8 cellular contexts compared by ENCODE assay signal in the genomic region with DNA sequence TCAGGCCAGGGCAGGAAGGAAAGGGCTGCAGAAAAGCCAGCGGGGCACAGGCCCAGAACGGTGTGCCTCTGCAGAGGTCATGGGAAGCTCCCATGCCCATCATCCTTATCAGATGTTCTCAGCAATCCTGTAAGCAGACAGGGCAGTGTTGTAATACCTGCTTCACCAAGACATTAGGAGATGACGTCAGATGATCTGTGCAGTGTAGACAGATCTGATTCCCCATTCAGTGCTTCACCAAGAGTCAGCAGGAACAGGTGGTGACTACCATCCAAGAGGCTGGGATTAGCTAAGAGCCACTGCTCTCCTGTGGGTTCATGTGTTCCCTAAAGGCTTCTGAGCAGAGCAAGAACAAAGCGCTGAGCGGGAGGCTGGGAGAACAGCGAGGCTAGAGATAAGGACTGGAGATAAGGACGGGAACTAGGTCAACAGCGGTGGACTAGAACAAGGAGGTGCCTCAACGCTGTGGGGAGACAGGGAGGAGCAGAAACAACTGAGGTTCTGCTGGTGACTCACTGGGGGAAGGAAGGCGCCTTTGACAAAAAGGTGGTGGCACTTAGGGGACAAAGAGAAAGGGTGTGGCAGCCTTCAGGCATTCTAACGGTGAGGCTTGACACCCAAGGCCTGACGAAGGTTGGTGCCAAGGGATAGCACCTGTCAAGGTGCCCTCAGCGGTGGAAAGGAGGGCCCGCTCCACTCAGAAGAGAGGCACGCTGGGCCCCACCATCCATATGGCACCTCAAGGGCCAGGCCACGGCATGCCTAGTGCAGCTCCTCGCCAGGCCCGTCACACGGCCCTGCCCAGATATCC. TPM values are rescaled to one million over a fixed set of nuclear protein-coding genes. Genes with fewer than 3 reads are reported as not detected.
DNase-seq lines count a peak whose midpoint lies in the region; ATAC-seq lines count a peak whose summit lies in the region.

No MANE protein-coding gene starts in this region.

- peaks cover 89% of the 10 kb centered on the region for H3K4me1 Mint-ChIP-seq in activated T-cell treated with anti-CD3 and anti-CD28 coated beads, Interleukin-2, amount 50 U/mL, for 24 hours (ENCODE audit: low read depth)

- peaks cover 10% of the 10 kb centered on the region; the same call in 1 of the 2 replicates for H3K9me3 ChIP-seq in BLaER1

- intact Hi-C loops in Right ventricle myocardium inferior (cut with DNase I), result no loop called here

- H3K4me1 ChIP-seq in BLaER1, result peaks cover 87% of the 10 kb centered on the region

- H3K4me3 Mint-ChIP-seq in activated T-cell treated with anti-CD3 and anti-CD28 coated beads, Interleukin-2, amount 50 U/mL, for 24 hours, result peak overlapping the region; percentile 51

- H3K27ac Mint-ChIP-seq in activated T-cell treated with anti-CD3 and anti-CD28 coated beads, Interleukin-2, amount 50 U/mL, for 24 hours, result peak overlapping the region; percentile 94

- H3K27me3 ChIP-seq in BLaER1, result no peaks in the 10 kb centered on the region

- peak overlapping the region; percentile 82 for H3K27ac ChIP-seq in BLaER1

- ATAC-seq in Right ventricle myocardium inferior (peak; percentile 72), HG02981 (IDR thresholded peaks at IDR 0.05; ENCODE audit: unreplicated experiment) (no peak)

- H3K9ac ChIP-seq in BLaER1, result peak overlapping the region; percentile 42; the same call in 1 of the 2 replicates

- peaks cover 96% of the 10 kb centered on the region for H4K20me1 ChIP-seq in BLaER1

- H3K9me3 Mint-ChIP-seq in activated T-cell treated with anti-CD3 and anti-CD28 coated beads, Interleukin-2, amount 50 U/mL, for 24 hours, result no peaks in the 10 kb centered on the region

- no peaks in the 10 kb centered on the region for H3K27me3 Mint-ChIP-seq in activated T-cell treated with anti-CD3 and anti-CD28 coated beads, Interleukin-2, amount 50 U/mL, for 24 hours

- DNase-seq in NOMO-1 (lab: John Stamatoyannopoulos, UW; ENCODE audit: unreplicated experiment in 2 of 2) (peak; percentile 26 to 61), Right ventricle myocardium inferior (ENCODE audit: missing footprints) (no peak), glomerular visceral epithelial cell (ENCODE audit: extremely low spot score) (no peak), NCI-H2227 treated with DMSO at 0.1 percent for 48 hours (lab: John Stamatoyannopoulos, UW) (no peak)
- DNase-seq in activated T-cell treated with anti-CD3 and anti-CD28 coated beads, Interleukin-2, amount 50 U/mL, for 24 hours, result peak; percentile 66
- DNase-seq in stimulated activated CD4-positive, alpha-beta T cell treated with anti-CD3 and anti-CD28 coated beads, Interleukin-12 subunit alpha, Interleukin-12 subunit beta, amount 100 ng/mL, for 4 hours, result peak; percentile 31

- no peak overlapping the region for H3K4me3 ChIP-seq in BLaER1

- H3K36me3 Mint-ChIP-seq in activated T-cell treated with anti-CD3 and anti-CD28 coated beads, Interleukin-2, amount 50 U/mL, for 24 hours (ENCODE audit: low read depth), result peaks cover 52% of the 10 kb centered on the region

- H3K4me2 ChIP-seq in BLaER1, result peak overlapping the region; percentile 86

- H3K36me3 ChIP-seq in BLaER1, result peaks cover 61% of the 10 kb centered on the region

RNA-seq across cellular contexts. Expression of gene CCDC12, which starts 28.4 kb away (rescaled TPM):
- 26.3 TPM for total RNA-seq in Right ventricle myocardium inferior

RNA-seq across cellular contexts. Expression of gene NBEAL2, which starts 31.3 kb away (rescaled TPM):
- 14.5 TPM for total RNA-seq in Right ventricle myocardium inferior

Comparison
In these comparisons a context has a peak if more than half of its experiments do, and no peak if none do; other contexts are left out.
1. DNase-seq: peak in NOMO-1 (2 of 2), activated T-cell treated with anti-CD3 and anti-CD28 coated beads, Interleukin-2, amount 50 U/mL, for 24 hours (single experiment) and stimulated activated CD4-positive, alpha-beta T cell treated with anti-CD3 and anti-CD28 coated beads, Interleukin-12 subunit alpha, Interleukin-12 subunit beta, amount 100 ng/mL, for 4 hours (single experiment); none in Right ventricle myocardium inferior (single experiment), glomerular visceral epithelial cell (single experiment) and NCI-H2227 treated with DMSO at 0.1 percent for 48 hours (single experiment).